Comparison of ENCODE assay signal across 21 cellular contexts in genomic region chr3:108847187-108847586, GRCh38. TPM values are rescaled to one million over a fixed set of nuclear protein-coding genes. Genes with fewer than 3 reads are reported as not detected.
A peak's percentile ranks its signal among the peaks of the same experiment; 100 is the strongest.
DNase-seq lines count a peak whose midpoint lies in the region; ATAC-seq and TF ChIP-seq lines count a peak whose summit lies in the region.
"Had no signal": no experiment of that assay in that cellular context is flagged by ENCODE, and none has a peak within 500 bp of the region (broad histone marks: within the 10 kb centered on the region; RNA-seq: fewer than 3 reads in every experiment).

No MANE protein-coding gene starts in this region.

- H3K9me3 Mint-ChIP-seq in activated CD8-positive, alpha-beta memory T cell treated with anti-CD3 and anti-CD28 coated beads, Interleukin-2, amount 10 ng/mL, durations not matched to agents 7 days and 5 days (ENCODE audit: low read depth), result no peaks in the 10 kb centered on the region
- H3K9me3 Mint-ChIP-seq in CD4-positive, alpha-beta T cell, result no peaks in the 10 kb centered on the region
- no peaks in the 10 kb centered on the region for H3K9me3 Mint-ChIP-seq in T-cell
- no peaks in the 10 kb centered on the region for H3K9me3 Mint-ChIP-seq in activated T-helper 1 cell treated with anti-CD3 and anti-CD28 coated beads, Interleukin-12 subunit alpha, Interleukin-12 subunit beta, Interleukin-2, Interleukin-4 antibody, amounts not matched to agents 30 ng/mL and 10 ng/mL and 1 ng/mL, durations not matched to agents 14 hours and 24 hours and 36 hours

- no peak overlapping the region for H3K4me3 Mint-ChIP-seq in activated CD8-positive, alpha-beta memory T cell treated with anti-CD3 and anti-CD28 coated beads, Interleukin-2, amount 10 ng/mL, durations not matched to agents 7 days and 5 days
- no peak overlapping the region for H3K4me3 Mint-ChIP-seq in CD4-positive, alpha-beta T cell
- peak overlapping the region in 1 of 3 donors; percentile 57 for H3K4me3 Mint-ChIP-seq in T-cell
- no peak overlapping the region for H3K4me3 Mint-ChIP-seq in activated T-helper 1 cell treated with anti-CD3 and anti-CD28 coated beads, Interleukin-12 subunit alpha, Interleukin-12 subunit beta, Interleukin-2, Interleukin-4 antibody, amounts not matched to agents 30 ng/mL and 10 ng/mL and 1 ng/mL, durations not matched to agents 14 hours and 24 hours and 36 hours

- TF ChIP-seq CTCF in CD4-positive, alpha-beta T cell (IDR thresholded peaks at IDR 0.05), result no peak

- peak overlapping the region; percentile 77 for H3K27ac Mint-ChIP-seq in activated CD8-positive, alpha-beta memory T cell treated with anti-CD3 and anti-CD28 coated beads, Interleukin-2, amount 10 ng/mL, durations not matched to agents 7 days and 5 days
- H3K27ac Mint-ChIP-seq in CD4-positive, alpha-beta T cell, result peak overlapping the region; percentile 82
- H3K27ac Mint-ChIP-seq in T-cell, result peak overlapping the region; percentile 44 to 88
- peak overlapping the region; percentile 21 for H3K27ac Mint-ChIP-seq in activated T-helper 1 cell treated with anti-CD3 and anti-CD28 coated beads, Interleukin-12 subunit alpha, Interleukin-12 subunit beta, Interleukin-2, Interleukin-4 antibody, amounts not matched to agents 30 ng/mL and 10 ng/mL and 1 ng/mL, durations not matched to agents 14 hours and 24 hours and 36 hours

- DNase-seq in activated CD8-positive, alpha-beta memory T cell treated with anti-CD3 and anti-CD28 coated beads, Interleukin-2, amount 10 ng/mL, durations not matched to agents 7 days and 5 days, result no peak
- DNase-seq in activated CD8-positive, alpha-beta memory T cell treated with anti-CD3 and anti-CD28 coated beads, Interleukin-2, amount 50 U/mL, for 4 hours, result no peak
- no peak for DNase-seq in CD4-positive, alpha-beta T cell
- DNase-seq in T-cell, result no peak
- DNase-seq in activated T-helper 1 cell treated with anti-CD3 and anti-CD28 coated beads, Interleukin-12 subunit alpha, Interleukin-12 subunit beta, Interleukin-2, Interleukin-4 antibody, amounts not matched to agents 30 ng/mL and 10 ng/mL and 1 ng/mL, durations not matched to agents 14 hours and 24 hours and 36 hours (ENCODE audit: low spot score), result no peak
- no peak for DNase-seq in DMS79 treated with DMSO at 0.1 percent for 48 hours (lab: John Stamatoyannopoulos, UW)
- no peak for DNase-seq in cerebellum (ENCODE audit: low spot score)
- DNase-seq: BE2C; COR-L47; DMS79; Kasumi-1; NCI-H1417; NCI-H1694 treated with DMSO at 0.1 percent for 48 hours; NCI-H2081 treated with DMSO at 0.1 percent for 48 hours; NCI-H774; NK-92 treated with Interleukin-12 subunit alpha and Interleukin-12 subunit beta, amount 100 ng/mL, for 24 hours; SHP77 treated with DMSO at 0.1 percent for 48 hours had no signal

- peaks cover 58% of the 10 kb centered on the region for H3K4me1 Mint-ChIP-seq in activated CD8-positive, alpha-beta memory T cell treated with anti-CD3 and anti-CD28 coated beads, Interleukin-2, amount 10 ng/mL, durations not matched to agents 7 days and 5 days
- H3K4me1 Mint-ChIP-seq in CD4-positive, alpha-beta T cell (ENCODE audit: low read depth), result peaks cover 74% of the 10 kb centered on the region
- peaks cover 62 to 83% (median 74%) of the 10 kb centered on the region in 3 donors for H3K4me1 Mint-ChIP-seq in T-cell
- H3K4me1 Mint-ChIP-seq in activated T-helper 1 cell treated with anti-CD3 and anti-CD28 coated beads, Interleukin-12 subunit alpha, Interleukin-12 subunit beta, Interleukin-2, Interleukin-4 antibody, amounts not matched to agents 30 ng/mL and 10 ng/mL and 1 ng/mL, durations not matched to agents 14 hours and 24 hours and 36 hours (ENCODE audit: low read depth), result peaks cover 79% of the 10 kb centered on the region

- POLR2A ChIA-PET in CD4-positive, alpha-beta T cell (lab: Charles Lee), result interaction anchor here (1.2 to 1.5 kb wide), 2 partner anchors 12 to 26 kb away, joined by 3 read pairs; no protein-coding TSS in a partner anchor
- POLR2A ChIA-PET in T-cell (lab: Charles Lee), result no interaction called here

- intact Hi-C loops in CD4-positive, alpha-beta T cell (cut with DNase I, micrococcal nuclease), result loop anchor here in 1 of 2 experiments (2.0 kb wide), 1 partner anchor 16 kb away; no protein-coding TSS in a partner anchor
- intact Hi-C loops in activated T-helper 1 cell treated with anti-CD3 and anti-CD28 coated beads, Interleukin-12 subunit alpha, Interleukin-12 subunit beta, Interleukin-2, Interleukin-4 antibody, amounts not matched to agents 30 ng/mL and 10 ng/mL and 1 ng/mL, durations not matched to agents 14 hours and 24 hours and 36 hours (cut with micrococcal nuclease), result loop anchor here (1.0 kb wide), 1 partner anchor 16 kb away; no protein-coding TSS in a partner anchor

- no peaks in the 10 kb centered on the region for H3K9me3 ChIP-seq in CD4-positive, alpha-beta T cell (ENCODE audit: control insufficient read depth, low read length)
- H3K9me3 ChIP-seq: BE2C had no signal

- H3K27ac ChIP-seq in CD4-positive, alpha-beta T cell (ENCODE audit: low read depth, low read length), result no peak overlapping the region
- H3K27ac ChIP-seq: RWPE1 had no signal

- peaks cover 76% of the 10 kb centered on the region for H3K36me3 Mint-ChIP-seq in activated CD8-positive, alpha-beta memory T cell treated with anti-CD3 and anti-CD28 coated beads, Interleukin-2, amount 10 ng/mL, durations not matched to agents 7 days and 5 days
- peaks cover 89% of the 10 kb centered on the region for H3K36me3 Mint-ChIP-seq in CD4-positive, alpha-beta T cell (ENCODE audit: low read depth)
- peaks cover 72% of the 10 kb centered on the region for H3K36me3 Mint-ChIP-seq in T-cell
- peaks cover 63% of the 10 kb centered on the region for H3K36me3 Mint-ChIP-seq in activated T-helper 1 cell treated with anti-CD3 and anti-CD28 coated beads, Interleukin-12 subunit alpha, Interleukin-12 subunit beta, Interleukin-2, Interleukin-4 antibody, amounts not matched to agents 30 ng/mL and 10 ng/mL and 1 ng/mL, durations not matched to agents 14 hours and 24 hours and 36 hours (ENCODE audit: low read depth)

- CTCF ChIA-PET in activated CD8-positive, alpha-beta memory T cell treated with anti-CD3 and anti-CD28 coated beads, Interleukin-2, amount 10 ng/mL, durations not matched to agents 7 days and 5 days (lab: Charles Lee), result interaction anchor here (0.8 to 1.3 kb wide), 3 partner anchors 13 to 68 kb away, joined by 3 to 4 read pairs (median 3); no protein-coding TSS in a partner anchor
- CTCF ChIA-PET in CD4-positive, alpha-beta T cell (lab: Charles Lee), result interaction anchor here (0.8 to 1.0 kb wide), 2 partner anchors 29 to 68 kb away, joined by 3 to 5 read pairs; no protein-coding TSS in a partner anchor
- CTCF ChIA-PET in T-cell (lab: Charles Lee), result no interaction called here

- H3K27me3 Mint-ChIP-seq in activated CD8-positive, alpha-beta memory T cell treated with anti-CD3 and anti-CD28 coated beads, Interleukin-2, amount 10 ng/mL, durations not matched to agents 7 days and 5 days, result no peaks in the 10 kb centered on the region
- H3K27me3 Mint-ChIP-seq in CD4-positive, alpha-beta T cell, result no peaks in the 10 kb centered on the region
- no peaks in the 10 kb centered on the region for H3K27me3 Mint-ChIP-seq in T-cell
- H3K27me3 Mint-ChIP-seq in activated T-helper 1 cell treated with anti-CD3 and anti-CD28 coated beads, Interleukin-12 subunit alpha, Interleukin-12 subunit beta, Interleukin-2, Interleukin-4 antibody, amounts not matched to agents 30 ng/mL and 10 ng/mL and 1 ng/mL, durations not matched to agents 14 hours and 24 hours and 36 hours (ENCODE audit: insufficient read depth), result no peaks in the 10 kb centered on the region

- H3K27me3 ChIP-seq in CD4-positive, alpha-beta T cell (ENCODE audit: control insufficient read depth, insufficient read depth, low read length), result no peaks in the 10 kb centered on the region

- ATAC-seq in activated CD8-positive, alpha-beta memory T cell treated with anti-CD3 and anti-CD28 coated beads, Interleukin-2, amount 10 ng/mL, durations not matched to agents 7 days and 5 days, result peak; percentile 62
- no peak for ATAC-seq in CD4-positive, alpha-beta T cell (ENCODE audit: poor library complexity)
- peak in 3 of 4 experiments; percentile 45 to 58 (median 52) for ATAC-seq in T-cell (replicated peaks in 1 of 4)

RNA-seq across cellular contexts. Expression of gene TRAT1, which starts 24.6 kb away (rescaled TPM):
- 10 to 100 TPM; 53.8 to 62.4 TPM for total RNA-seq in activated CD8-positive, alpha-beta memory T cell treated with anti-CD3 and anti-CD28 coated beads, Interleukin-2, amount 10 ng/mL, durations not matched to agents 7 days and 5 days
- total RNA-seq in CD4-positive, alpha-beta T cell, result 10 to 100 TPM; 82.6 to 88.8 TPM
- total RNA-seq in T-cell, result 100 to 1,000 TPM in 3 of 5 donors, 10 to 100 TPM in 2; 91.3 to 146 (median 113) TPM
- total RNA-seq in activated T-helper 1 cell treated with anti-CD3 and anti-CD28 coated beads, Interleukin-12 subunit alpha, Interleukin-12 subunit beta, Interleukin-2, Interleukin-4 antibody, amounts not matched to agents 30 ng/mL and 10 ng/mL and 1 ng/mL, durations not matched to agents 14 hours and 24 hours and 36 hours, result 94.6 and 99.4 TPM in 2 replicates
- not detected for total RNA-seq in cerebellum
- total RNA-seq: A673, MCF 10A, NCI-H460 had no signal

Comparison
In these comparisons a context has a peak if more than half of its experiments do, and no peak if none do; other contexts are left out.
1. H3K27ac Mint-ChIP-seq: peak in every context shown above with its lines; median percentile 82 in CD4-positive, alpha-beta T cell; 77 in activated CD8-positive, alpha-beta memory T cell treated with anti-CD3 and anti-CD28 coated beads, Interleukin-2, amount 10 ng/mL, durations not matched to agents 7 days and 5 days; 66 in T-cell; 21 in activated T-helper 1 cell treated with anti-CD3 and anti-CD28 coated beads, Interleukin-12 subunit alpha, Interleukin-12 subunit beta, Interleukin-2, Interleukin-4 antibody, amounts not matched to agents 30 ng/mL and 10 ng/mL and 1 ng/mL, durations not matched to agents 14 hours and 24 hours and 36 hours.
2. RNA of gene TRAT1, which starts 24.6 kb away (total RNA-seq): 91.3 to 146 TPM in T-cell, 94.6 to 99.4 TPM in activated T-helper 1 cell treated with anti-CD3 and anti-CD28 coated beads, Interleukin-12 subunit alpha, Interleukin-12 subunit beta, Interleukin-2, Interleukin-4 antibody, amounts not matched to agents 30 ng/mL and 10 ng/mL and 1 ng/mL, durations not matched to agents 14 hours and 24 hours and 36 hours, 82.6 to 88.8 TPM in CD4-positive, alpha-beta T cell and 53.8 to 62.4 TPM in activated CD8-positive, alpha-beta memory T cell treated with anti-CD3 and anti-CD28 coated beads, Interleukin-2, amount 10 ng/mL, durations not matched to agents 7 days and 5 days; not detected in cerebellum (single experiment); every median in the first group is over 10 times any median in the second.
3. CTCF ChIA-PET loops: an anchor here in activated CD8-positive, alpha-beta memory T cell treated with anti-CD3 and anti-CD28 coated beads, Interleukin-2, amount 10 ng/mL, durations not matched to agents 7 days and 5 days (0.8 to 1.3 kb wide) and CD4-positive, alpha-beta T cell (0.8 to 1.0 kb wide); none called in T-cell.